ENCODE assay signal across 8 cellular contexts in genomic region chr22:50243704-50244419, GRCh38. TPM values are rescaled to one million over a fixed set of nuclear protein-coding genes. Genes with fewer than 3 reads are reported as not detected.
DNase-seq lines count a peak whose midpoint lies in the region; ATAC-seq and TF ChIP-seq lines count a peak whose summit lies in the region.

No MANE protein-coding gene starts in this region.

- WGBS in mesendoderm (ENCODE audit: extremely low coverage, insufficient coverage, low lambda C conversion rate), result no CpG with 5 or more reads among the region's 27 CpGs

- H2AK5ac ChIP-seq in mesendoderm (ENCODE audit: low read length), result no peak overlapping the region

- no peaks in the 10 kb centered on the region for H3K9me3 ChIP-seq in HUES48 (ENCODE audit: control insufficient read depth, insufficient read depth, low read length)

- no peak overlapping the region for H3K23ac ChIP-seq in mesendoderm (ENCODE audit: low read length)

- no peak overlapping the region for H4K8ac ChIP-seq in mesendoderm (ENCODE audit: low read depth, low read length)

- H3K4me1 ChIP-seq in HUES48 (ENCODE audit: control insufficient read depth, insufficient read depth, low read length) (peaks cover 11% of the 10 kb centered on the region; the same call in 1 of the 2 replicates), mesendoderm (ENCODE audit: control insufficient read depth, low read depth, low read length) (peaks cover 2% of the 10 kb centered on the region)

- peak overlapping the region; percentile 67 for H3K4me2 ChIP-seq in mesendoderm (ENCODE audit: low read length)

- TF ChIP-seq CTCF in brain (conservative IDR thresholded peaks at IDR 0.05) (no peak), GM13976 (IDR thresholded peaks at IDR 0.05; ENCODE audit: borderline replicate concordance, control extremely low read depth, extremely low read depth, insufficient read depth, missing control alignments) (no peak)

- H3K27ac ChIP-seq in HUES48 (ENCODE audit: low read depth, low read length) (peak overlapping the region; percentile 88), mesendoderm (ENCODE audit: low read depth, low read length) (no peak overlapping the region)

- H3K79me1 ChIP-seq in mesendoderm (ENCODE audit: low read length), result peaks cover 24% of the 10 kb centered on the region

- H4K5ac ChIP-seq in mesendoderm (ENCODE audit: low read length), result no peak overlapping the region

- no peak overlapping the region for H3K18ac ChIP-seq in mesendoderm (ENCODE audit: low read length)

- no peak overlapping the region for H2BK120ac ChIP-seq in mesendoderm (ENCODE audit: low read depth, low read length)

- peak overlapping the region; percentile 82; the same call in 1 of the 2 replicates for H3K9ac ChIP-seq in HUES48 (ENCODE audit: low read depth, low read length)
- H3K9ac ChIP-seq in mesendoderm (ENCODE audit: low read length), result peak overlapping the region; percentile 93

- peak overlapping the region; percentile 93 for H3K4me3 ChIP-seq in HUES48 (ENCODE audit: low read depth, low read length)
- peak overlapping the region; percentile 70 for H3K4me3 ChIP-seq in mesendoderm (ENCODE audit: low read length)

- H3K36me3 ChIP-seq in HUES48 (ENCODE audit: control insufficient read depth, insufficient read depth, low read length) (peaks cover 24% of the 10 kb centered on the region), mesendoderm (ENCODE audit: control insufficient read depth, insufficient read depth, low read length) (peaks cover 3% of the 10 kb centered on the region)

- H3K4me3 Mint-ChIP-seq in brain, result peak overlapping the region; percentile 93 to 100 (median 97)

- no peak overlapping the region for H2BK5ac ChIP-seq in mesendoderm (ENCODE audit: low read length)

- peaks cover 54% of the 10 kb centered on the region for H3K4me1 Mint-ChIP-seq in brain

- peaks cover 10% of the 10 kb centered on the region for H3K36me3 Mint-ChIP-seq in brain

- in situ Hi-C loops in GM13976 (cut with MboI; ENCODE audit: low sequenced_read_pairs, unreplicated experiment), result no loop called here

- no peak overlapping the region for H3K4ac ChIP-seq in mesendoderm (ENCODE audit: low read depth, low read length)

- H3K27me3 Mint-ChIP-seq in brain, result peaks cover 9% of the 10 kb centered on the region

- H3K9me3 Mint-ChIP-seq in brain, result peaks cover 0 to 2% (median 0%) of the 10 kb centered on the region in 5 experiments

- no peaks in the 10 kb centered on the region for H3K27me3 ChIP-seq in HUES48 (ENCODE audit: control insufficient read depth, insufficient read depth, low read length)
- no peaks in the 10 kb centered on the region for H3K27me3 ChIP-seq in mesendoderm (ENCODE audit: insufficient read depth, low read length, poor library complexity)

- peak overlapping the region; percentile 86 to 100 (median 98) for H3K27ac Mint-ChIP-seq in brain

- DNase-seq in CD1c-positive myeloid dendritic cell (ENCODE audit: extremely low spot score), result peak; percentile 15
- DNase-seq in mesendoderm, result no peak
- DNase-seq in GM13976 (ENCODE audit: low spot score), result no peak

- ATAC-seq in HG02840 (IDR thresholded peaks at IDR 0.05; ENCODE audit: low FRiP score, unreplicated experiment), result no peak
- ATAC-seq in HG03442 (IDR thresholded peaks at IDR 0.05; ENCODE audit: unreplicated experiment), result no peak
- ATAC-seq in HG02759 (IDR thresholded peaks at IDR 0.05; ENCODE audit: unreplicated experiment), result no peak

- peaks cover 15% of the 10 kb centered on the region for H3K79me2 ChIP-seq in mesendoderm (ENCODE audit: control insufficient read depth, insufficient read depth, low read length)

- no peak overlapping the region for H2BK15ac ChIP-seq in mesendoderm (replicated peaks; ENCODE audit: low read depth)

- peak overlapping the region; percentile 98 for H3K56ac ChIP-seq in mesendoderm (ENCODE audit: low read length)

RNA-seq across cellular contexts. Expression of gene TUBGCP6, which starts 1.0 kb away (rescaled TPM):
- polyA plus RNA-seq in brain (ENCODE audit: insufficient read depth, low read depth, low replicate concordance), result 14.4 TPM
- 8.0 TPM for polyA plus RNA-seq in mesendoderm (2013, experiment 1 of 2)
- polyA plus RNA-seq in mesendoderm (2013, experiment 2 of 2), result 7.6 TPM

RNA-seq across cellular contexts. Expression of gene HDAC10, which starts 7.2 kb away (rescaled TPM):
- 14.3 TPM for polyA plus RNA-seq in brain (ENCODE audit: insufficient read depth, low read depth, low replicate concordance)
- 8.9 TPM for polyA plus RNA-seq in mesendoderm (2013, experiment 1 of 2)
- polyA plus RNA-seq in mesendoderm (2013, experiment 2 of 2), result 8.2 TPM

RNA-seq across cellular contexts. Expression of gene MAPK12, which starts 17.6 kb away (rescaled TPM):
- 26.7 TPM for polyA plus RNA-seq in brain (ENCODE audit: insufficient read depth, low read depth, low replicate concordance)
- 5.1 TPM for polyA plus RNA-seq in mesendoderm (2013, experiment 1 of 2)
- polyA plus RNA-seq in mesendoderm (2013, experiment 2 of 2), result 5.2 TPM

RNA-seq across cellular contexts. Expression of gene MAPK11, which starts 26.3 kb away (rescaled TPM):
- 19.1 TPM for polyA plus RNA-seq in brain (ENCODE audit: insufficient read depth, low read depth, low replicate concordance)
- 0.42 TPM for polyA plus RNA-seq in mesendoderm (2013, experiment 1 of 2)
- polyA plus RNA-seq in mesendoderm (2013, experiment 2 of 2), result 0.36 TPM

RNA-seq across cellular contexts. Expression of gene SELENOO, which starts 43.1 kb away (rescaled TPM):
- 17.1 TPM for polyA plus RNA-seq in brain (ENCODE audit: insufficient read depth, low read depth, low replicate concordance)
- 8.4 TPM for polyA plus RNA-seq in mesendoderm (2013, experiment 1 of 2)
- polyA plus RNA-seq in mesendoderm (2013, experiment 2 of 2), result 8.9 TPM
